Comparison of ENCODE assay signal across 26 cellular contexts in genomic region chr1:61389926-61390845, GRCh38.
"Had no signal": no experiment of that assay in that cellular context is flagged by ENCODE, and none has a peak within 500 bp of the region (broad histone marks: within the 10 kb centered on the region; RNA-seq: fewer than 3 reads in every experiment).

No MANE protein-coding gene starts in this region.

- ATAC-seq: activated naive CD8-positive, alpha-beta T cell treated with anti-CD3 and anti-CD28 coated beads, Interleukin-2, amount 50 U/mL, for 24 hours; gastroesophageal sphincter; left cardiac atrium; natural killer cell treated with Interleukin-12 subunit alpha and Interleukin-12 subunit beta and Interleukin-15 and Interleukin-18, amount 100 ng/mL, for 72 hours; upper lobe of right lung had no signal

- H3K4me1 Mint-ChIP-seq: activated naive CD8-positive, alpha-beta T cell treated with anti-CD3 and anti-CD28 coated beads, Interleukin-2, amount 50 U/mL, for 24 hours had no signal

- H3K4me3 ChIP-seq: esophagus muscularis mucosa, gastroesophageal sphincter, ovary, prostate gland, spleen, testis, upper lobe of right lung had no signal

- H3K27ac ChIP-seq: brain microvascular endothelial cell, esophagus muscularis mucosa, gastroesophageal sphincter, neutrophil, ovary, prostate gland, spleen, testis, upper lobe of right lung had no signal

- H3K36me3 ChIP-seq: brain microvascular endothelial cell, neutrophil, ovary, prostate gland had no signal

- H3K9me3 Mint-ChIP-seq: activated naive CD8-positive, alpha-beta T cell treated with anti-CD3 and anti-CD28 coated beads, Interleukin-2, amount 50 U/mL, for 24 hours; natural killer cell treated with Interleukin-12 subunit alpha and Interleukin-12 subunit beta and Interleukin-15 and Interleukin-18, amount 100 ng/mL, for 72 hours; T-helper 1 cell treated with Interleukin-12 subunit alpha and Interleukin-12 subunit beta and Interleukin-4 antibody, amounts not matched to agents 30 μg/mL and 1 μg/mL, for 36 hours had no signal

- H3K4me1 ChIP-seq: spleen, upper lobe of right lung had no signal

- H3K27me3 ChIP-seq: brain microvascular endothelial cell, esophagus muscularis mucosa, gastroesophageal sphincter, neutrophil, ovary, spleen, testis, upper lobe of right lung had no signal

- H3K4me3 Mint-ChIP-seq: activated CD4-positive, alpha-beta memory T cell treated with anti-CD3 and anti-CD28 coated beads for 36 hours; activated naive CD8-positive, alpha-beta T cell treated with anti-CD3 and anti-CD28 coated beads, Interleukin-2, amount 50 U/mL, for 24 hours; natural killer cell treated with Interleukin-12 subunit alpha and Interleukin-12 subunit beta and Interleukin-15 and Interleukin-18, amount 100 ng/mL, for 72 hours; T-helper 1 cell treated with Interleukin-12 subunit alpha and Interleukin-12 subunit beta and Interleukin-4 antibody, amounts not matched to agents 30 μg/mL and 1 μg/mL, for 36 hours had no signal

- DNase-seq: activated CD4-positive, alpha-beta memory T cell treated with anti-CD3 and anti-CD28 coated beads for 36 hours; activated CD4-positive, alpha-beta T cell treated with anti-CD3 and anti-CD28 coated beads for 4 hours; activated CD4-positive, CD25-positive, alpha-beta regulatory T cell; activated effector memory CD4-positive, alpha-beta T cell treated with anti-CD3 and anti-CD28 coated beads, Interleukin-2, amount 50 U/mL, for 16 hours; activated naive CD4-positive, alpha-beta T cell treated with anti-CD3 and anti-CD28 coated beads, Interleukin-2, amount 50 U/mL, for 16 hours; activated naive CD8-positive, alpha-beta T cell treated with anti-CD3 and anti-CD28 coated beads, Interleukin-2, amount 50 U/mL, for 24 hours; activated T-cell treated with anti-CD3 and anti-CD28 coated beads for 4 hours; anterior cingulate cortex; brain microvascular endothelial cell; caudate nucleus; effector memory CD4-positive, alpha-beta T cell; head of caudate nucleus; islet precursor cell; left cardiac atrium; ovary; spleen; stimulated activated CD4-positive, alpha-beta T cell treated with anti-CD3 and anti-CD28 coated beads, Interleukin-4, amount 100 ng/mL, for 1 hour; stimulated activated naive CD4-positive, alpha-beta T cell; testis; upper lobe of right lung had no signal

- H3K9me3 ChIP-seq: neutrophil, ovary, prostate gland, testis had no signal

- H3K36me3 Mint-ChIP-seq: natural killer cell treated with Interleukin-12 subunit alpha and Interleukin-12 subunit beta and Interleukin-15 and Interleukin-18, amount 100 ng/mL, for 72 hours had no signal

- H3K27ac Mint-ChIP-seq: activated CD4-positive, alpha-beta memory T cell treated with anti-CD3 and anti-CD28 coated beads for 36 hours; activated naive CD8-positive, alpha-beta T cell treated with anti-CD3 and anti-CD28 coated beads, Interleukin-2, amount 50 U/mL, for 24 hours; natural killer cell treated with Interleukin-12 subunit alpha and Interleukin-12 subunit beta and Interleukin-15 and Interleukin-18, amount 100 ng/mL, for 72 hours; T-helper 1 cell treated with Interleukin-12 subunit alpha and Interleukin-12 subunit beta and Interleukin-4 antibody, amounts not matched to agents 30 μg/mL and 1 μg/mL, for 36 hours had no signal

- H3K27me3 Mint-ChIP-seq: activated CD4-positive, alpha-beta memory T cell treated with anti-CD3 and anti-CD28 coated beads for 36 hours; activated naive CD8-positive, alpha-beta T cell treated with anti-CD3 and anti-CD28 coated beads, Interleukin-2, amount 50 U/mL, for 24 hours; natural killer cell treated with Interleukin-12 subunit alpha and Interleukin-12 subunit beta and Interleukin-15 and Interleukin-18, amount 100 ng/mL, for 72 hours had no signal
